In the genomic region with DNA sequence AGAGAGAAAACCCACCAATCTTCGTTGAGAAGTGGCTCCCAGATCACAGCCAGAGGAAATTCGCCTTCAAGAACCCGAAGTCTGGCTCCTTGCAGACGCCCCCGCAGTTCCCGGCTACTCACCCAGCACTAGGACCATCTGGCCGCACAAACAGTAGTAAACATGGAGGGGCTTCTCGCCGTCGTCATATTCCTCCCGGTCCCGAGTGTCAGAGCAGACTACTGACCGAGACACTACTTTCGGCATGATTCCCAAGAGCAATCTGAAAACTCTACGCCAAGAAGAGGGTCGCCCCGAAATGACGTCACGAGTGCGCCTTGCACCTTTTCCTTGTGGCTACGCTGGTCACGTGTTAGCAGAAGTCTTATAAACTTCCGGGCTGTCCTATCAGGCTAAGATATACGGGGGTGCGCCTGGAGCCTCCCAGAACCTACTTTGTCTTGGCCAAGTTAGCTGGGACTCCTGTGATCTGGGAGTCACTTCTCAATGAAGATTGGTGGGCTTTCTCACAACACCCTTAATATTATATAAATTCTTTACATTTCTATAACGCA, we compare ENCODE assay signal across 1 cellular context.
TF ChIP-seq lines count a peak whose summit lies in the region.

STEEP1 (minus strand) TSS at position 300 of the 554 bp plus-strand sequence; CDS start at position 246, 54 bp downstream.

TF ChIP-seq in GM12878, 131 proteins besides CTCF, POLR2A, EP300 and RAD21 (continued from another document and continues in another):
- TF ChIP-seq, protein P1, sequence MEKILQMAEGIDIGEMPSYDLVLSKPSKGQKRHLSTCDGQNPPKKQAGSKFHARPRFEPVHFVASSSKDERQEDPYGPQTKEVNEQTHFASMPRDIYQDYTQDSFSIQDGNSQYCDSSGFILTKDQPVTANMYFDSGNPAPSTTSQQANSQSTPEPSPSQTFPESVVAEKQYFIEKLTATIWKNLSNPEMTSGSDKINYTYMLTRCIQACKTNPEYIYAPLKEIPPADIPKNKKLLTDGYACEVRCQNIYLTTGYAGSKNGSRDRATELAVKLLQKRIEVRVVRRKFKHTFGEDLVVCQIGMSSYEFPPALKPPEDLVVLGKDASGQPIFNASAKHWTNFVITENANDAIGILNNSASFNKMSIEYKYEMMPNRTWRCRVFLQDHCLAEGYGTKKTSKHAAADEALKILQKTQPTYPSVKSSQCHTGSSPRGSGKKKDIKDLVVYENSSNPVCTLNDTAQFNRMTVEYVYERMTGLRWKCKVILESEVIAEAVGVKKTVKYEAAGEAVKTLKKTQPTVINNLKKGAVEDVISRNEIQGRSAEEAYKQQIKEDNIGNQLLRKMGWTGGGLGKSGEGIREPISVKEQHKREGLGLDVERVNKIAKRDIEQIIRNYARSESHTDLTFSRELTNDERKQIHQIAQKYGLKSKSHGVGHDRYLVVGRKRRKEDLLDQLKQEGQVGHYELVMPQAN (conservative IDR thresholded peaks at IDR 0.05): peak; percentile 68
- TF ChIP-seq LARP7 (IDR thresholded peaks at IDR 0.05) (no peak), FOS (IDR thresholded peaks at IDR 0.05; ENCODE audit: borderline replicate concordance, extremely low read depth, insufficient read length) (no peak), ZBED1 (IDR thresholded peaks at IDR 0.05; ENCODE audit: borderline replicate concordance) (no peak), MLLT1 (IDR thresholded peaks at IDR 0.05) (0 out of 2 replicates have a peak, but pooled peaks have one; percentile 15), PAX8 (IDR thresholded peaks at IDR 0.05) (no peak), HCFC1 (IDR thresholded peaks at IDR 0.05; ENCODE audit: low read length) (peak; percentile 66), ZNF274 (IDR thresholded peaks at IDR 0.05; ENCODE audit: insufficient read depth, insufficient read length) (no peak), NR2C1 (IDR thresholded peaks at IDR 0.05) (no peak), SMAD1 (IDR thresholded peaks at IDR 0.05; ENCODE audit: low read depth, partially characterized antibody) (no peak), ATF7 (IDR thresholded peaks at IDR 0.05; ENCODE audit: low read depth) (peak; percentile 99), ZNF622 (IDR thresholded peaks at IDR 0.05) (no peak), MEF2B (IDR thresholded peaks at IDR 0.05; ENCODE audit: partially characterized antibody, poor library complexity, severe bottlenecking) (peak; percentile 33), ATF2 (IDR thresholded peaks at IDR 0.05; ENCODE audit: low read length) (0 out of 2 replicates have a peak, but pooled peaks have one; percentile 23), POU2F2 (IDR thresholded peaks at IDR 0.05; ENCODE audit: borderline replicate concordance, low read depth, low read length) (peak; percentile 12; the same call in 1 of the 3 replicates), SKIL (IDR thresholded peaks at IDR 0.05; ENCODE audit: low read depth, poor library complexity, severe bottlenecking) (peak; percentile 63), CREM (IDR thresholded peaks at IDR 0.05; ENCODE audit: low read depth) (peak; percentile 98), NR2F1 (conservative IDR thresholded peaks at IDR 0.05) (no peak), JUND (IDR thresholded peaks at IDR 0.05; ENCODE audit: low read depth, low read length) (peak; percentile 95), ZNF24 (IDR thresholded peaks at IDR 0.05) (no peak), CHD2 (IDR thresholded peaks at IDR 0.05; ENCODE audit: borderline replicate concordance, low read depth, low read length) (no peak), MYC (IDR thresholded peaks at IDR 0.05; ENCODE audit: insufficient read depth, insufficient read length, insufficient replicate concordance, low read length, severe bottlenecking) (no peak), PKNOX1 (IDR thresholded peaks at IDR 0.05) (no peak), RELB (IDR thresholded peaks at IDR 0.05; ENCODE audit: low read depth) (peak; percentile 89), E4F1 (IDR thresholded peaks at IDR 0.05; ENCODE audit: borderline replicate concordance, partially characterized antibody) (no peak), RB1 (IDR thresholded peaks at IDR 0.05; ENCODE audit: borderline replicate concordance) (no peak), RAD51 (IDR thresholded peaks at IDR 0.05) (peak; percentile 94), IKZF1 (conservative IDR thresholded peaks at IDR 0.05) (peak; percentile 57), NFYA (IDR thresholded peaks at IDR 0.05; ENCODE audit: borderline replicate concordance, low read depth, low read length) (no peak)
- TF ChIP-seq, protein P2, sequence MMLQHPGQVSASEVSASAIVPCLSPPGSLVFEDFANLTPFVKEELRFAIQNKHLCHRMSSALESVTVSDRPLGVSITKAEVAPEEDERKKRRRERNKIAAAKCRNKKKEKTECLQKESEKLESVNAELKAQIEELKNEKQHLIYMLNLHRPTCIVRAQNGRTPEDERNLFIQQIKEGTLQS (IDR thresholded peaks at IDR 0.05; ENCODE audit: borderline replicate concordance, extremely low read depth, low read depth, low read length): peak; percentile 87
- TF ChIP-seq, protein P3, sequence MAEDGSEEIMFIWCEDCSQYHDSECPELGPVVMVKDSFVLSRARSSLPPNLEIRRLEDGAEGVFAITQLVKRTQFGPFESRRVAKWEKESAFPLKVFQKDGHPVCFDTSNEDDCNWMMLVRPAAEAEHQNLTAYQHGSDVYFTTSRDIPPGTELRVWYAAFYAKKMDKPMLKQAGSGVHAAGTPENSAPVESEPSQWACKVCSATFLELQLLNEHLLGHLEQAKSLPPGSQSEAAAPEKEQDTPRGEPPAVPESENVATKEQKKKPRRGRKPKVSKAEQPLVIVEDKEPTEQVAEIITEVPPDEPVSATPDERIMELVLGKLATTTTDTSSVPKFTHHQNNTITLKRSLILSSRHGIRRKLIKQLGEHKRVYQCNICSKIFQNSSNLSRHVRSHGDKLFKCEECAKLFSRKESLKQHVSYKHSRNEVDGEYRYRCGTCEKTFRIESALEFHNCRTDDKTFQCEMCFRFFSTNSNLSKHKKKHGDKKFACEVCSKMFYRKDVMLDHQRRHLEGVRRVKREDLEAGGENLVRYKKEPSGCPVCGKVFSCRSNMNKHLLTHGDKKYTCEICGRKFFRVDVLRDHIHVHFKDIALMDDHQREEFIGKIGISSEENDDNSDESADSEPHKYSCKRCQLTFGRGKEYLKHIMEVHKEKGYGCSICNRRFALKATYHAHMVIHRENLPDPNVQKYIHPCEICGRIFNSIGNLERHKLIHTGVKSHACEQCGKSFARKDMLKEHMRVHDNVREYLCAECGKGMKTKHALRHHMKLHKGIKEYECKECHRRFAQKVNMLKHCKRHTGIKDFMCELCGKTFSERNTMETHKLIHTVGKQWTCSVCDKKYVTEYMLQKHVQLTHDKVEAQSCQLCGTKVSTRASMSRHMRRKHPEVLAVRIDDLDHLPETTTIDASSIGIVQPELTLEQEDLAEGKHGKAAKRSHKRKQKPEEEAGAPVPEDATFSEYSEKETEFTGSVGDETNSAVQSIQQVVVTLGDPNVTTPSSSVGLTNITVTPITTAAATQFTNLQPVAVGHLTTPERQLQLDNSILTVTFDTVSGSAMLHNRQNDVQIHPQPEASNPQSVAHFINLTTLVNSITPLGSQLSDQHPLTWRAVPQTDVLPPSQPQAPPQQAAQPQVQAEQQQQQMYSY (CRISPR knock-in tag; IDR thresholded peaks at IDR 0.05): no peak
- TF ChIP-seq, protein P4, sequence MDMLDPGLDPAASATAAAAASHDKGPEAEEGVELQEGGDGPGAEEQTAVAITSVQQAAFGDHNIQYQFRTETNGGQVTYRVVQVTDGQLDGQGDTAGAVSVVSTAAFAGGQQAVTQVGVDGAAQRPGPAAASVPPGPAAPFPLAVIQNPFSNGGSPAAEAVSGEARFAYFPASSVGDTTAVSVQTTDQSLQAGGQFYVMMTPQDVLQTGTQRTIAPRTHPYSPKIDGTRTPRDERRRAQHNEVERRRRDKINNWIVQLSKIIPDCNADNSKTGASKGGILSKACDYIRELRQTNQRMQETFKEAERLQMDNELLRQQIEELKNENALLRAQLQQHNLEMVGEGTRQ (IDR thresholded peaks at IDR 0.05; ENCODE audit: borderline replicate concordance, low read depth, low read length): peak; percentile 69
- TF ChIP-seq, protein P5, sequence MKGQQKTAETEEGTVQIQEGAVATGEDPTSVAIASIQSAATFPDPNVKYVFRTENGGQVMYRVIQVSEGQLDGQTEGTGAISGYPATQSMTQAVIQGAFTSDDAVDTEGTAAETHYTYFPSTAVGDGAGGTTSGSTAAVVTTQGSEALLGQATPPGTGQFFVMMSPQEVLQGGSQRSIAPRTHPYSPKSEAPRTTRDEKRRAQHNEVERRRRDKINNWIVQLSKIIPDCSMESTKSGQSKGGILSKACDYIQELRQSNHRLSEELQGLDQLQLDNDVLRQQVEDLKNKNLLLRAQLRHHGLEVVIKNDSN (IDR thresholded peaks at IDR 0.05; ENCODE audit: borderline replicate concordance, extremely low read length, insufficient read depth, low read depth, low read length): peak; percentile 77
